In the genomic region with DNA sequence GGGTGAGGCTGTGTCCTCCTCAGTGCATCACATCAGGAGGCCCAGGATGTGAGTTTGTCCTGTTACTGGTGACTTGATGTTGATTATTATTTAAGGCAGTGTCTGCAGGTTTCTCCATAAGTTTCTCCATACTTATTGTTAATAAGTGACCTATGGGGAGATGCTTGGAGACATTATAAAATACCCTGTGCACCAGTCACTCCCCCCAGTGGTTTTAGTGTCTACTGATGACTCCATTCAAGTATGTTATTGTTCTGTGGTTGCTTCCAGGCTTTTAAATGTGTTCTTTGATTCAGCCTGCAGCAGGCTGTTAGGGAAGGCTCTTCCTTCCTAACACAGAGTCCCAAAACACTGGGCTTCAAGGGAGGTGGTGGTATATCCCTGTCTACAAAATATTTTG, we compare ENCODE assay signal across 22 cellular contexts. TPM values are rescaled to one million over a fixed set of nuclear protein-coding genes. Genes with fewer than 3 reads are reported as not detected.
DNase-seq lines count a peak whose midpoint lies in the region; ATAC-seq and TF ChIP-seq lines count a peak whose summit lies in the region.
"Had no signal": no experiment of that assay in that cellular context is flagged by ENCODE, and none has a peak within 500 bp of the region (broad histone marks: within the 10 kb centered on the region; RNA-seq: fewer than 3 reads in every experiment).

No MANE protein-coding gene starts in this region.

- in situ Hi-C loops in SK-MEL-5 (cut with HindIII; ENCODE audit: low pct_unique_long_range_greater_than_20kb, low sequenced_read_pairs): no loop called here

- no peaks in the 10 kb centered on the region for H3K79me2 ChIP-seq in PC-3 (ENCODE audit: low read length)

- H3K4me3 ChIP-seq in PC-3 (ENCODE audit: low read length): no peak overlapping the region
- H3K4me3 ChIP-seq: GM12878, GM23338 had no signal

- H3K4me1 ChIP-seq in PC-3 (ENCODE audit: insufficient read depth, low read length): no peaks in the 10 kb centered on the region
- H3K4me1 ChIP-seq: BE2C had no signal

- intact Hi-C loops in PC-3 (cut with micrococcal nuclease): no loop called here

- no peaks in the 10 kb centered on the region for H3F3A ChIP-seq in PC-3 (ENCODE audit: low read length, unreplicated experiment)

- ATAC-seq in PC-3: no peak
- ATAC-seq in HG03159 (IDR thresholded peaks at IDR 0.05; ENCODE audit: unreplicated experiment): no peak
- no peak for ATAC-seq in HG03196 (IDR thresholded peaks at IDR 0.05; ENCODE audit: unreplicated experiment)
- ATAC-seq: GM12878, GM23338, HCT116 had no signal

- H3K9ac ChIP-seq in PC-3 (ENCODE audit: low read length): no peak overlapping the region

- no peak overlapping the region for H2AFZ ChIP-seq in PC-3 (ENCODE audit: low read length)
- H2AFZ ChIP-seq: GM23338 had no signal

- H3K27ac ChIP-seq in PC-3 (ENCODE audit: low read length): no peak overlapping the region

- POLR2A ChIA-PET in PC-3 (lab: Charles Lee; ENCODE audit: unreplicated experiment): no interaction called here

- DNase-seq in EL: peak; percentile 15
- peak; percentile 33 for DNase-seq in SK-MEL-5 (ENCODE audit: low read depth, low spot score)
- DNase-seq in foreskin melanocyte: peak; percentile 24
- peak; percentile 77 for DNase-seq in renal cortical epithelial cell (ENCODE audit: low read depth)
- DNase-seq in T-helper 2 cell: no peak
- no peak for DNase-seq in PC-3
- DNase-seq: ACHN; BE2C; Calu3; CD4-positive, alpha-beta T cell; DMS79; GDM1; KBM-7; NCI-H2227 treated with DMSO at 0.1 percent for 48 hours; NCI-H526 treated with DMSO at 0.1 percent for 48 hours; RPMI8226; SIG-M5 had no signal

- no peaks in the 10 kb centered on the region for H3K9me3 ChIP-seq in PC-3 (ENCODE audit: low read length)
- H3K9me3 ChIP-seq: BE2C had no signal

- CTCF ChIA-PET in PC-3 (lab: Charles Lee): no interaction called here

- 0 out of 2 replicates have a peak, but pooled peaks cover 9% of the 10 kb centered on the region for H3K27me3 ChIP-seq in PC-3 (ENCODE audit: low read length)

- H3K36me3 ChIP-seq in PC-3 (ENCODE audit: low read depth, low read length): no peaks in the 10 kb centered on the region
- H3K36me3 ChIP-seq: BE2C had no signal

- H3K4me2 ChIP-seq in PC-3 (ENCODE audit: low read length): no peak overlapping the region
- H3K4me2 ChIP-seq: GM23338 had no signal

- H3K9me2 ChIP-seq in PC-3 (replicated peaks; ENCODE audit: low read length): no peaks in the 10 kb centered on the region

- TF ChIP-seq CTCF in PC-3 (conservative IDR thresholded peaks at IDR 0.05; ENCODE audit: low read depth, low read length): no peak

- no peaks in the 10 kb centered on the region for H4K20me1 ChIP-seq in PC-3 (ENCODE audit: low read length)

- BruUV-seq in PC-3 (replicated peaks; lab: Mats Ljungman, UMichigan): no TSS peak

RNA-seq across cellular contexts. Expression of a gene that starts 14.6 kb away (rescaled TPM):
- 294 and 300 TPM in 2 replicates for total RNA-seq in SK-MEL-5 (2014; rRNA removed; shearing (Covaris generic))
- 911 and 984 TPM in 2 replicates for polyA plus RNA-seq in SK-MEL-5 (2015; cell fraction: cytosol; rRNA removed)
- polyA plus RNA-seq in SK-MEL-5 (2015; cell fraction: nucleus; rRNA removed): 63.3 and 64.3 TPM in 2 replicates
- total RNA-seq in renal cortical epithelial cell (247 and 632 TPM in 2 replicates), PC-3 (2014; rRNA removed) (311 and 331 TPM in 2 replicates)

RNA-seq across cellular contexts. Expression of a gene that starts 36.5 kb away (rescaled TPM):
- total RNA-seq in SK-MEL-5 (2014; rRNA removed; shearing (Covaris generic)): not detected in 2 replicates
- polyA plus RNA-seq in SK-MEL-5 (2015; cell fraction: cytosol; rRNA removed): not detected in 2 replicates
- not detected in 2 replicates for polyA plus RNA-seq in SK-MEL-5 (2015; cell fraction: nucleus; rRNA removed)
- total RNA-seq in renal cortical epithelial cell: not detected in 2 replicates
- total RNA-seq in PC-3 (2014; rRNA removed): 0.98 TPM in 1 of 2 replicates, not detected in the other
- total RNA-seq: Calu3; CD4-positive, alpha-beta T cell; GM12878; GM23338 had no signal
- polyA plus RNA-seq: GM12878, GM23338 had no signal

RNA-seq across cellular contexts. Expression of a gene that starts 46.7 kb away (rescaled TPM):
- not detected in 2 replicates for total RNA-seq in SK-MEL-5 (2014; rRNA removed; shearing (Covaris generic))
- polyA plus RNA-seq in SK-MEL-5 (2015; cell fraction: cytosol; rRNA removed): not detected in 2 replicates
- polyA plus RNA-seq in SK-MEL-5 (2015; cell fraction: nucleus; rRNA removed): not detected in 2 replicates
- not detected in 2 replicates for total RNA-seq in renal cortical epithelial cell
- total RNA-seq in PC-3 (2014; rRNA removed): not detected in 2 replicates
- total RNA-seq: Calu3; CD4-positive, alpha-beta T cell; GM12878; GM23338 had no signal
- polyA plus RNA-seq: GM12878, GM23338 had no signal

Comparison
In these comparisons a context has a peak if more than half of its experiments do, and no peak if none do; other contexts are left out.
1. DNase-seq: peak in EL (single experiment), SK-MEL-5 (single experiment), foreskin melanocyte (single experiment) and renal cortical epithelial cell (single experiment); none in T-helper 2 cell (0 of 5) and PC-3 (single experiment).